Comparison of ENCODE assay signal across 8 cellular contexts in genomic region chrX:54529559-54530357, GRCh38. TPM values are rescaled to one million over a fixed set of nuclear protein-coding genes. Genes with fewer than 3 reads are reported as not detected.
DNase-seq lines count a peak whose midpoint lies in the region; ATAC-seq, FAIRE-seq and TF ChIP-seq lines count a peak whose summit lies in the region.

TSS of gene GNL3L (plus strand) at chrX:54530219. CDS start at chrX:54532567, 2,348 bp downstream.

- H3K27ac Mint-ChIP-seq in activated T-helper 2 cell treated with anti-CD3 and anti-CD28 coated beads, Interferon-gamma antibody, Interleukin-2, Interleukin-4, amounts not matched to agents 10 μg/mL and 5 μg/mL and 100 μg/mL, durations not matched to agents 14 hours and 24 hours and 36 hours, result peak within 1 kb of the TSS; percentile 95
- H3K27ac Mint-ChIP-seq in nephron, result peak within 1 kb of the TSS; percentile 100

- H3K9me3 Mint-ChIP-seq in activated T-helper 2 cell treated with anti-CD3 and anti-CD28 coated beads, Interferon-gamma antibody, Interleukin-2, Interleukin-4, amounts not matched to agents 10 μg/mL and 5 μg/mL and 100 μg/mL, durations not matched to agents 14 hours and 24 hours and 36 hours, result peaks cover 9% of the 10 kb centered on the region
- H3K9me3 Mint-ChIP-seq in nephron, result peaks cover 3% of the 10 kb centered on the region

- H3K4me3 Mint-ChIP-seq in activated T-helper 2 cell treated with anti-CD3 and anti-CD28 coated beads, Interferon-gamma antibody, Interleukin-2, Interleukin-4, amounts not matched to agents 10 μg/mL and 5 μg/mL and 100 μg/mL, durations not matched to agents 14 hours and 24 hours and 36 hours (ENCODE audit: low read depth), result peak within 1 kb of the TSS; percentile 91
- H3K4me3 Mint-ChIP-seq in nephron, result peak within 1 kb of the TSS; percentile 88 to 93 (median 92)

- H3K9me3 ChIP-seq in Loucy (ENCODE audit: insufficient read depth, low read depth, low read length), result no peaks in the 10 kb centered on the region
- no peaks in the 10 kb centered on the region for H3K9me3 ChIP-seq in RWPE2 (ENCODE audit: severe bottlenecking)

- peaks cover 4% of the 10 kb centered on the region for H4K20me1 ChIP-seq in Loucy (ENCODE audit: insufficient read depth, low read length, poor library complexity, severe bottlenecking)

- no peaks in the 10 kb centered on the region for H3K9me2 ChIP-seq in Loucy (replicated peaks; ENCODE audit: low read depth, low read length)

- no peak for FAIRE-seq in H54 (lab: Jason Lieb, UNC)

- intact Hi-C loops in activated T-helper 2 cell treated with anti-CD3 and anti-CD28 coated beads, Interferon-gamma antibody, Interleukin-2, Interleukin-4, amounts not matched to agents 10 μg/mL and 5 μg/mL and 100 μg/mL, durations not matched to agents 14 hours and 24 hours and 36 hours (cut with micrococcal nuclease), result loop anchor here (1.0 to 10.0 kb wide), 4 partner anchors 87 to 485 kb away; partner anchors contain the start of genes FAM120C, PHF8 and TSR2

- H3K27ac ChIP-seq in RWPE2 (ENCODE audit: poor library complexity, severe bottlenecking), result peak within 1 kb of the TSS; percentile 54

- TF ChIP-seq POLR2A in H54 (IDR thresholded peaks at IDR 0.05; ENCODE audit: low read depth, low read length), result no peak; the same call in none of the 2 replicates

- H3K27me3 Mint-ChIP-seq in activated T-helper 2 cell treated with anti-CD3 and anti-CD28 coated beads, Interferon-gamma antibody, Interleukin-2, Interleukin-4, amounts not matched to agents 10 μg/mL and 5 μg/mL and 100 μg/mL, durations not matched to agents 14 hours and 24 hours and 36 hours (ENCODE audit: low read depth), result no peaks in the 10 kb centered on the region
- no peaks in the 10 kb centered on the region for H3K27me3 Mint-ChIP-seq in nephron (ENCODE audit: low read depth)

- H2AFZ ChIP-seq in Loucy (ENCODE audit: low read length), result peak within 1 kb of the TSS; percentile 92

- peaks cover 24% of the 10 kb centered on the region for H3K4me1 Mint-ChIP-seq in activated T-helper 2 cell treated with anti-CD3 and anti-CD28 coated beads, Interferon-gamma antibody, Interleukin-2, Interleukin-4, amounts not matched to agents 10 μg/mL and 5 μg/mL and 100 μg/mL, durations not matched to agents 14 hours and 24 hours and 36 hours (ENCODE audit: low read depth)
- H3K4me1 Mint-ChIP-seq in nephron, result peaks cover 28% of the 10 kb centered on the region

- peak within 1 kb of the TSS; percentile 88 for H3K4me2 ChIP-seq in Loucy (ENCODE audit: low read depth, low read length, poor library complexity, severe bottlenecking)

- H3K79me2 ChIP-seq in Loucy (ENCODE audit: insufficient read depth, low read length), result peaks cover 44% of the 10 kb centered on the region

- peak; percentile 86 for ATAC-seq in RWPE2 (ENCODE audit: low read depth)
- ATAC-seq in stimulated activated naive CD8-positive, alpha-beta T cell treated with anti-CD3 and anti-CD28 coated beads, Interleukin-15, Interleukin-2, amounts not matched to agents 100 U/mL and 50 U/mL, for 24 hours, result peak; percentile 79

- TF ChIP-seq CTCF in Loucy (conservative IDR thresholded peaks at IDR 0.05; ENCODE audit: low read length) (no peak), RWPE2 (IDR thresholded peaks at IDR 0.05; ENCODE audit: poor library complexity, severe bottlenecking) (no peak), fibroblast of pulmonary artery (IDR thresholded peaks at IDR 0.05; ENCODE audit: low read length, missing control alignments) (no peak), nephron (IDR thresholded peaks at IDR 0.05; ENCODE audit: unreplicated experiment in 3 of 3) (no peak)

- peak within 1 kb of the TSS; percentile 90 for H3K9ac ChIP-seq in Loucy (ENCODE audit: low read depth, low read length, poor library complexity, severe bottlenecking)

- peaks cover 41% of the 10 kb centered on the region for H3K36me3 Mint-ChIP-seq in activated T-helper 2 cell treated with anti-CD3 and anti-CD28 coated beads, Interferon-gamma antibody, Interleukin-2, Interleukin-4, amounts not matched to agents 10 μg/mL and 5 μg/mL and 100 μg/mL, durations not matched to agents 14 hours and 24 hours and 36 hours (ENCODE audit: low read depth)
- peaks cover 20% of the 10 kb centered on the region for H3K36me3 Mint-ChIP-seq in nephron (ENCODE audit: low read depth)

- H3K27me3 ChIP-seq in Loucy (ENCODE audit: insufficient read depth, low read length, poor library complexity, severe bottlenecking), result no peaks in the 10 kb centered on the region
- no peaks in the 10 kb centered on the region for H3K27me3 ChIP-seq in RWPE2 (ENCODE audit: insufficient read depth, poor library complexity, severe bottlenecking)

- H3F3A ChIP-seq in Loucy (ENCODE audit: low read depth), result no peaks in the 10 kb centered on the region

- peaks cover 8% of the 10 kb centered on the region for H3K4me1 ChIP-seq in Loucy (ENCODE audit: insufficient read depth, low read length, poor library complexity, severe bottlenecking)
- no peaks in the 10 kb centered on the region for H3K4me1 ChIP-seq in RWPE2 (ENCODE audit: insufficient read depth, poor library complexity, severe bottlenecking)

- H3K36me3 ChIP-seq in Loucy (ENCODE audit: insufficient read depth, low read length) (no peaks in the 10 kb centered on the region), RWPE2 (ENCODE audit: low read depth) (peaks cover 9% of the 10 kb centered on the region; the same call in 1 of the 2 replicates)

- peak within 1 kb of the TSS; percentile 90 for H3K4me3 ChIP-seq in Loucy (ENCODE audit: low read length, poor library complexity, severe bottlenecking)
- H3K4me3 ChIP-seq in RWPE2 (ENCODE audit: severe bottlenecking), result peak within 1 kb of the TSS; percentile 52
- H3K4me3 ChIP-seq in fibroblast of pulmonary artery (replicated peaks; ENCODE audit: low read depth, low read length), result peak within 1 kb of the TSS; percentile 73

- DNase-seq in EH (ENCODE audit: low read depth) (peak; percentile 88), H54 (ENCODE audit: insufficient read length, low spot score) (peak; percentile 33), RWPE2 (ENCODE audit: low spot score) (peak; percentile 78), fibroblast of pulmonary artery (ENCODE audit: low read depth) (peak; percentile 85)
- DNase-seq in activated T-helper 2 cell treated with anti-CD3 and anti-CD28 coated beads, Interferon-gamma antibody, Interleukin-2, Interleukin-4, amounts not matched to agents 10 μg/mL and 5 μg/mL and 100 μg/mL, durations not matched to agents 14 hours and 24 hours and 36 hours (ENCODE audit: low spot score), result peak; percentile 74
- peak; percentile 81 for DNase-seq in stimulated activated naive CD8-positive, alpha-beta T cell treated with anti-CD3 and anti-CD28 coated beads, Interleukin-15, Interleukin-2, amounts not matched to agents 100 U/mL and 50 U/mL, for 24 hours

RNA-seq across cellular contexts. Expression of gene GNL3L, which starts in this region (rescaled TPM):
- 63.6 and 64.5 TPM in 2 replicates for total RNA-seq in activated T-helper 2 cell treated with anti-CD3 and anti-CD28 coated beads, Interferon-gamma antibody, Interleukin-2, Interleukin-4, amounts not matched to agents 10 μg/mL and 5 μg/mL and 100 μg/mL, durations not matched to agents 14 hours and 24 hours and 36 hours

Comparison
In these comparisons a context has a peak if more than half of its experiments do, and no peak if none do; other contexts are left out.
1. Peak in every context shown above with its lines: DNase-seq, ATAC-seq, H3K4me3 ChIP-seq and H3K27ac ChIP-seq.
2. DNase-seq: peak in every context shown above with its lines; median percentile 88 in EH; 85 in fibroblast of pulmonary artery; 81 in stimulated activated naive CD8-positive, alpha-beta T cell treated with anti-CD3 and anti-CD28 coated beads, Interleukin-15, Interleukin-2, amounts not matched to agents 100 U/mL and 50 U/mL, for 24 hours; 78 in RWPE2; 74 in activated T-helper 2 cell treated with anti-CD3 and anti-CD28 coated beads, Interferon-gamma antibody, Interleukin-2, Interleukin-4, amounts not matched to agents 10 μg/mL and 5 μg/mL and 100 μg/mL, durations not matched to agents 14 hours and 24 hours and 36 hours; 33 in H54.